8 cellular contexts compared by ENCODE assay signal in genomic region chr15:83205725-83206324, GRCh38. TPM values are rescaled to one million over a fixed set of nuclear protein-coding genes. Genes with fewer than 3 reads are reported as not detected.
DNase-seq lines count a peak whose midpoint lies in the region; ATAC-seq and TF ChIP-seq lines count a peak whose summit lies in the region.

No MANE protein-coding gene starts in this region.

- CTCF ChIA-PET in Caco-2 (lab: Charles Lee) = no interaction called here
- CTCF ChIA-PET in naive thymus-derived CD4-positive, alpha-beta T cell (lab: Charles Lee) = no interaction called here

- H3K4me1 Mint-ChIP-seq in Caco-2 (ENCODE audit: low read depth, unreplicated experiment) = peaks cover 5% of the 10 kb centered on the region
- H3K4me1 Mint-ChIP-seq in naive thymus-derived CD4-positive, alpha-beta T cell = peaks cover 0 to 32% (median 7%) of the 10 kb centered on the region in 7 donors

- no peak for TF ChIP-seq CTCF in Caco-2 (IDR thresholded peaks at IDR 0.05; ENCODE audit: insufficient read depth in 1 of 2, low read depth in 1 of 2, low read length in 1 of 2, severe bottlenecking in 1 of 2, unreplicated experiment in 1 of 2)
- TF ChIP-seq CTCF in choroid plexus epithelial cell (conservative IDR thresholded peaks at IDR 0.05; ENCODE audit: low read depth, low read length) = no peak

- peaks cover 3% of the 10 kb centered on the region for H3K27me3 Mint-ChIP-seq in Caco-2 (ENCODE audit: insufficient read depth, unreplicated experiment)
- peaks cover 8 to 46% (median 16%) of the 10 kb centered on the region in 5 donors for H3K27me3 Mint-ChIP-seq in naive thymus-derived CD4-positive, alpha-beta T cell

- TSS peak; percentile 44 for BruUV-seq in Caco-2 (replicated peaks; lab: Mats Ljungman, UMichigan)

- H3K9me3 ChIP-seq in Caco-2 = no peaks in the 10 kb centered on the region
- H3K9me3 ChIP-seq in naive thymus-derived CD4-positive, alpha-beta T cell (ENCODE audit: control insufficient read depth in 2 of 3, low read length in 3 of 3) = no peaks in the 10 kb centered on the region

- ATAC-seq in naive thymus-derived CD4-positive, alpha-beta T cell = no peak
- no peak for ATAC-seq in HG03175 (IDR thresholded peaks at IDR 0.05; ENCODE audit: unreplicated experiment)
- ATAC-seq in GM21381 (IDR thresholded peaks at IDR 0.05; ENCODE audit: unreplicated experiment) = no peak

- 0 out of 2 replicates have a peak, but pooled peaks cover 6% of the 10 kb centered on the region for H3K4me1 ChIP-seq in Caco-2
- peaks cover 0 to 3% of the 10 kb centered on the region in 2 donors for H3K4me1 ChIP-seq in naive thymus-derived CD4-positive, alpha-beta T cell (ENCODE audit: control insufficient read depth in 2 of 2, insufficient read depth in 2 of 2, low read length in 2 of 2)

- no peaks in the 10 kb centered on the region for H3K36me3 ChIP-seq in Caco-2 (ENCODE audit: control insufficient read depth, insufficient read depth, low read length)
- H3K36me3 ChIP-seq in naive thymus-derived CD4-positive, alpha-beta T cell (ENCODE audit: control insufficient read depth in 2 of 3, insufficient read depth in 3 of 3, low read length in 3 of 3) = no peaks in the 10 kb centered on the region

- no peak overlapping the region for H3K27ac Mint-ChIP-seq in Caco-2 (ENCODE audit: unreplicated experiment)
- peak overlapping the region in 5 of 9 donors; percentile 13 to 86 (median 85) for H3K27ac Mint-ChIP-seq in naive thymus-derived CD4-positive, alpha-beta T cell

- no peak overlapping the region for H3K27ac ChIP-seq in naive thymus-derived CD4-positive, alpha-beta T cell (ENCODE audit: low read depth, low read length)

- no peaks in the 10 kb centered on the region for H3K36me3 Mint-ChIP-seq in Caco-2 (ENCODE audit: insufficient read depth, unreplicated experiment)
- peaks cover 0 to 9% (median 5%) of the 10 kb centered on the region in 5 donors for H3K36me3 Mint-ChIP-seq in naive thymus-derived CD4-positive, alpha-beta T cell

- H3K4me3 Mint-ChIP-seq in Caco-2 (ENCODE audit: unreplicated experiment) = peak overlapping the region; percentile 92
- H3K4me3 Mint-ChIP-seq in naive thymus-derived CD4-positive, alpha-beta T cell = peak overlapping the region; percentile 85 to 97 (median 93)

- H3K9me3 Mint-ChIP-seq in Caco-2 (ENCODE audit: unreplicated experiment) = no peaks in the 10 kb centered on the region
- peaks cover 0 to 6% (median 0%) of the 10 kb centered on the region in 11 donors for H3K9me3 Mint-ChIP-seq in naive thymus-derived CD4-positive, alpha-beta T cell

- DNase-seq in Caco-2 (no peak), NCI-H1092 treated with DMSO at 0.1 percent for 48 hours (lab: John Stamatoyannopoulos, UW) (peak; percentile 28), choroid plexus epithelial cell (ENCODE audit: low read depth) (peak; percentile 92), cortex of kidney (lab: John Stamatoyannopoulos, UW) (no peak)
- DNase-seq in naive thymus-derived CD4-positive, alpha-beta T cell = no peak
- DNase-seq in stimulated activated naive CD4-positive, alpha-beta T cell treated with Interleukin-2 at 50 U/mL for 16 hours (lab: John Stamatoyannopoulos, UW) = no peak

- H3K4me3 ChIP-seq in Caco-2 (ENCODE audit: low read depth, low read length) = no peak overlapping the region
- H3K4me3 ChIP-seq in choroid plexus epithelial cell (ENCODE audit: low read depth, low read length) = peak overlapping the region; percentile 75
- H3K4me3 ChIP-seq in naive thymus-derived CD4-positive, alpha-beta T cell (ENCODE audit: low read length) = no peak overlapping the region

- no peaks in the 10 kb centered on the region; the same call in 1 of the 2 replicates for H3K27me3 ChIP-seq in Caco-2 (replicated peaks; ENCODE audit: control insufficient read depth, insufficient read depth, low read length)
- peaks cover 3% of the 10 kb centered on the region in 2 donors for H3K27me3 ChIP-seq in naive thymus-derived CD4-positive, alpha-beta T cell (ENCODE audit: control insufficient read depth in 2 of 2, insufficient read depth in 2 of 2, low read length in 2 of 2)

- POLR2A ChIA-PET in Caco-2 (lab: Charles Lee) = interaction anchor here (1.3 kb wide), 1 partner anchor 138 kb away, joined by 3 read pairs; the partner anchor contains the start of gene BTBD1
- POLR2A ChIA-PET in naive thymus-derived CD4-positive, alpha-beta T cell (lab: Charles Lee) = no interaction called here

- intact Hi-C loops in Caco-2 (cut with micrococcal nuclease; ENCODE audit: unreplicated experiment) = no loop called here
- intact Hi-C loops in naive thymus-derived CD4-positive, alpha-beta T cell (cut with micrococcal nuclease) = loop anchor here (2.0 to 10.0 kb wide), 3 partner anchors 139 to 661 kb away; partner anchors contain the start of genes BTBD1 (in 2 of the 2) and RPS17 (in 1 of the 2)

RNA-seq across cellular contexts. Expression of gene HDGFL3, which starts 1.8 kb away (rescaled TPM):
- total RNA-seq in Caco-2 (2022) = 22.9 TPM in 2 replicates
- 10 to 100 TPM in 2 of 5 experiments, 1 to 10 TPM in 3; 2.1 to 50.1 (median 3.6) TPM for total RNA-seq in naive thymus-derived CD4-positive, alpha-beta T cell
- 1 to 10 TPM; 3.4 to 9.4 TPM for polyA plus RNA-seq in naive thymus-derived CD4-positive, alpha-beta T cell

Comparison
In these comparisons a context has a peak if more than half of its experiments do, and no peak if none do; other contexts are left out.
1. DNase-seq: peak in NCI-H1092 treated with DMSO at 0.1 percent for 48 hours (single experiment) and choroid plexus epithelial cell (single experiment); none in Caco-2 (0 of 2), naive thymus-derived CD4-positive, alpha-beta T cell (0 of 9), stimulated activated naive CD4-positive, alpha-beta T cell treated with Interleukin-2 at 50 U/mL for 16 hours (single experiment) and cortex of kidney (single experiment).